Comparison of ENCODE assay signal across 7 cellular contexts in the genomic region with DNA sequence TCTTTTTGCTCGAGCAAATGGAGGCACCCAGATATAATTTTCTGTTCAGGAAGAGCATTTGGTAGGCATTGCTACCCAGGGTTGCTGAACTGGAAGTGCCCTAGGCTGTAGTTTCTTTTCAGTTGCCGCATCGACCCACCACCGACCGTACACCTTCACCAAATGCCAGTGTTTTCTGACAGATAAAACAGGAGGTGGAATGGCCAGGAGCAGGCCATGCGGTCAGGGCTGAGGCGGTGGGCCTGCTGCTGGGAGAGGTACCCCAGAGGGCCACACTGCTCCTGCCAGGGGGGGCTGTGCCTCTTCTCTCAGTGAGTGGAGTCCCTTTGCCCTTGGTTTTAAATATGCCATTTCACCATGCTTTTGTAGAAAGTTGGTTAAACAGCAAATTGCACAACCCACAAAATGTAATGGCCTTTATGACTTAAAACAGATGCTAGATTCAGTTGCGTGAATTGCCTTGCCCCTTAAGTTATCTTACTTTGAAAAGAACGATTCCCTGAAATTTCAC. TPM values are rescaled to one million over a fixed set of nuclear protein-coding genes. Genes with fewer than 3 reads are reported as not detected.
DNase-seq lines count a peak whose midpoint lies in the region; TF ChIP-seq lines count a peak whose summit lies in the region.

No MANE protein-coding gene starts in this region.

- H3K4me3 Mint-ChIP-seq in activated naive CD4-positive, alpha-beta T cell treated with anti-CD3 and anti-CD28 coated beads, Interleukin-2, amount 50 U/mL, for 24 hours, result peak overlapping the region; percentile 90

- H3K79me2 ChIP-seq in hepatocyte, result peaks cover 84% of the 10 kb centered on the region

- H3K4me2 ChIP-seq in hepatocyte, result peak overlapping the region; percentile 74

- peak overlapping the region; percentile 86 for H3K27ac ChIP-seq in hepatocyte
- peak overlapping the region; percentile 71 for H3K27ac ChIP-seq in subcutaneous abdominal adipose tissue (ENCODE audit: low read depth, low read length)

- no peaks in the 10 kb centered on the region for H3K36me3 Mint-ChIP-seq in activated naive CD4-positive, alpha-beta T cell treated with anti-CD3 and anti-CD28 coated beads, Interleukin-2, amount 50 U/mL, for 24 hours

- H4K20me1 ChIP-seq in hepatocyte (ENCODE audit: insufficient read depth, poor library complexity, severe bottlenecking), result no peaks in the 10 kb centered on the region

- no peaks in the 10 kb centered on the region for H3K9me2 ChIP-seq in hepatocyte (replicated peaks; ENCODE audit: insufficient read depth)

- no peaks in the 10 kb centered on the region for H3K36me3 ChIP-seq in hepatocyte (replicated peaks; ENCODE audit: insufficient read depth, low read depth)
- no peaks in the 10 kb centered on the region for H3K36me3 ChIP-seq in subcutaneous abdominal adipose tissue (ENCODE audit: control insufficient read depth in 5 of 5, insufficient read depth in 5 of 5, low read length in 5 of 5)

- H3K4me3 ChIP-seq in Jurkat, Clone E6-1 (ENCODE audit: low read length), result peak overlapping the region; percentile 55
- H3K4me3 ChIP-seq in hepatocyte, result peak overlapping the region; percentile 18
- peak overlapping the region; percentile 54 to 63 (median 58) for H3K4me3 ChIP-seq in subcutaneous abdominal adipose tissue (ENCODE audit: low read depth in 1 of 5, low read length in 5 of 5)

- WGBS in hepatocyte (ENCODE audit: low lambda C conversion rate, missing lambda C conversion rate), result 70% methylated on average over 9 of the region's 9 CpGs

- H3K27me3 ChIP-seq in hepatocyte (no peaks in the 10 kb centered on the region), subcutaneous abdominal adipose tissue (ENCODE audit: control insufficient read depth in 5 of 5, insufficient read depth in 4 of 5, low read length in 5 of 5) (no peaks in the 10 kb centered on the region)

- peak overlapping the region; percentile 20 to 76 (median 71) for H3K9ac ChIP-seq in subcutaneous abdominal adipose tissue (ENCODE audit: low read length in 5 of 5)

- no peaks in the 10 kb centered on the region for H3K9me3 Mint-ChIP-seq in activated naive CD4-positive, alpha-beta T cell treated with anti-CD3 and anti-CD28 coated beads, Interleukin-2, amount 50 U/mL, for 24 hours

- H3K4me1 ChIP-seq in hepatocyte (ENCODE audit: insufficient read depth) (peaks cover 38% of the 10 kb centered on the region), subcutaneous abdominal adipose tissue (ENCODE audit: control insufficient read depth in 5 of 5, insufficient read depth in 5 of 5, low read length in 5 of 5) (peaks cover 2 to 53% (median 33%) of the 10 kb centered on the region in 5 donors)

- TF ChIP-seq CTCF in hepatocyte (IDR thresholded peaks at IDR 0.05; ENCODE audit: poor library complexity), result no peak

- H3K4me1 Mint-ChIP-seq in activated naive CD4-positive, alpha-beta T cell treated with anti-CD3 and anti-CD28 coated beads, Interleukin-2, amount 50 U/mL, for 24 hours, result peaks cover 90% of the 10 kb centered on the region

- H3K27ac Mint-ChIP-seq in activated naive CD4-positive, alpha-beta T cell treated with anti-CD3 and anti-CD28 coated beads, Interleukin-2, amount 50 U/mL, for 24 hours, result peak overlapping the region; percentile 95

- H3K9me3 ChIP-seq in hepatocyte (ENCODE audit: low read depth), result no peaks in the 10 kb centered on the region
- H3K9me3 ChIP-seq in subcutaneous abdominal adipose tissue (ENCODE audit: control insufficient read depth in 5 of 5, low read length in 5 of 5), result no peaks in the 10 kb centered on the region

- H3K27me3 Mint-ChIP-seq in activated naive CD4-positive, alpha-beta T cell treated with anti-CD3 and anti-CD28 coated beads, Interleukin-2, amount 50 U/mL, for 24 hours, result no peaks in the 10 kb centered on the region

- H2AFZ ChIP-seq in hepatocyte, result peak overlapping the region; percentile 1

- peak; percentile 23 for DNase-seq in Jurkat, Clone E6-1 (ENCODE audit: low read depth, low spot score)
- no peak for DNase-seq in hepatocyte (ENCODE audit: low spot score)
- DNase-seq in DMS79 (lab: John Stamatoyannopoulos, UW), result no peak
- no peak for DNase-seq in A172 (ENCODE audit: low spot score)
- no peak for DNase-seq in T1000 (lab: John Stamatoyannopoulos, UW)

RNA-seq across cellular contexts. Expression of gene TSHZ1, which starts 36.5 kb away (rescaled TPM):
- polyA plus RNA-seq in Jurkat, Clone E6-1 (2012; ENCODE audit: insufficient read depth, insufficient read length), result 13.5 TPM
- total RNA-seq in hepatocyte, result 13.1 TPM in 2 replicates
- polyA plus RNA-seq in hepatocyte, result 8.5 and 12.7 TPM in 2 replicates
- total RNA-seq in A172 (2014; rRNA removed; shearing (Covaris generic)), result 2.2 and 2.7 TPM in 2 replicates

RNA-seq across cellular contexts. Expression of gene PTGR3, which starts 38.2 kb away (rescaled TPM):
- polyA plus RNA-seq in Jurkat, Clone E6-1 (2012; ENCODE audit: insufficient read depth, insufficient read length), result 33.0 TPM
- 25.7 and 30.7 TPM in 2 replicates for total RNA-seq in hepatocyte
- polyA plus RNA-seq in hepatocyte, result 24.4 and 32.2 TPM in 2 replicates
- 7.6 and 7.9 TPM in 2 replicates for total RNA-seq in A172 (2014; rRNA removed; shearing (Covaris generic))
